ENCODE assay signal across 32 cellular contexts in genomic region chr17:61420745-61421398, GRCh38. TPM values are rescaled to one million over a fixed set of nuclear protein-coding genes. Genes with fewer than 3 reads are reported as not detected.
"Had no signal": no experiment of that assay in that cellular context is flagged by ENCODE, and none has a peak within 500 bp of the region (broad histone marks: within the 10 kb centered on the region; RNA-seq: fewer than 3 reads in every experiment).

No MANE protein-coding gene starts in this region.

- H3K9me3 Mint-ChIP-seq: activated CD4-positive, alpha-beta T cell treated with anti-CD3 and anti-CD28 coated beads, Interleukin-2, amount 10 ng/mL, durations not matched to agents 24 days and 14 days; activated CD8-positive, alpha-beta T cell treated with anti-CD3 and anti-CD28 coated beads for 36 hours; activated naive CD8-positive, alpha-beta T cell treated with anti-CD3 and anti-CD28 coated beads for 36 hours; activated T-cell treated with anti-CD3 and anti-CD28 coated beads, Interleukin-2, amount 50 U/mL, for 72 hours; activated T-helper 17 cell treated with anti-CD3 and anti-CD28 coated beads, Interleukin-2, amount 50 U/mL, for 72 hours; T-helper 1 cell treated with Interleukin-12 subunit alpha and Interleukin-12 subunit beta and Interleukin-4 antibody, amounts not matched to agents 30 μg/mL and 1 μg/mL, for 36 hours; T-helper 2 cell treated with Interferon-gamma antibody and Interleukin-4, amounts not matched to agents 5 μg/mL and 100 μg/mL, for 36 hours had no signal

- H3K4me3 Mint-ChIP-seq: activated CD4-positive, alpha-beta T cell treated with anti-CD3 and anti-CD28 coated beads, Interleukin-2, amount 10 ng/mL, durations not matched to agents 24 days and 14 days; activated CD8-positive, alpha-beta T cell treated with anti-CD3 and anti-CD28 coated beads for 36 hours; activated naive CD8-positive, alpha-beta T cell treated with anti-CD3 and anti-CD28 coated beads for 36 hours; activated T-cell treated with anti-CD3 and anti-CD28 coated beads, Interleukin-2, amount 50 U/mL, for 72 hours; activated T-helper 17 cell treated with anti-CD3 and anti-CD28 coated beads, Interleukin-2, amount 50 U/mL, for 72 hours; T-helper 1 cell treated with Interleukin-12 subunit alpha and Interleukin-12 subunit beta and Interleukin-4 antibody, amounts not matched to agents 30 μg/mL and 1 μg/mL, for 36 hours; T-helper 2 cell treated with Interferon-gamma antibody and Interleukin-4, amounts not matched to agents 5 μg/mL and 100 μg/mL, for 36 hours had no signal

- H3K27ac Mint-ChIP-seq: activated CD4-positive, alpha-beta T cell treated with anti-CD3 and anti-CD28 coated beads, Interleukin-2, amount 10 ng/mL, durations not matched to agents 24 days and 14 days; activated CD8-positive, alpha-beta T cell treated with anti-CD3 and anti-CD28 coated beads for 36 hours; activated naive CD8-positive, alpha-beta T cell treated with anti-CD3 and anti-CD28 coated beads for 36 hours; activated T-cell treated with anti-CD3 and anti-CD28 coated beads, Interleukin-2, amount 50 U/mL, for 72 hours; activated T-helper 17 cell treated with anti-CD3 and anti-CD28 coated beads, Interleukin-2, amount 50 U/mL, for 72 hours; T-helper 1 cell treated with Interleukin-12 subunit alpha and Interleukin-12 subunit beta and Interleukin-4 antibody, amounts not matched to agents 30 μg/mL and 1 μg/mL, for 36 hours; T-helper 2 cell treated with Interferon-gamma antibody and Interleukin-4, amounts not matched to agents 5 μg/mL and 100 μg/mL, for 36 hours had no signal

- ATAC-seq: activated CD8-positive, alpha-beta T cell treated with anti-CD3 and anti-CD28 coated beads for 36 hours; activated T-cell treated with anti-CD3 and anti-CD28 coated beads, Interleukin-2, amount 50 U/mL, for 72 hours; activated T-helper 17 cell treated with anti-CD3 and anti-CD28 coated beads, Interleukin-2, amount 50 U/mL, for 72 hours; PC-3 had no signal

- H3K36me3 Mint-ChIP-seq: activated naive CD8-positive, alpha-beta T cell treated with anti-CD3 and anti-CD28 coated beads for 36 hours had no signal

- H3K4me1 Mint-ChIP-seq: activated CD4-positive, alpha-beta T cell treated with anti-CD3 and anti-CD28 coated beads, Interleukin-2, amount 10 ng/mL, durations not matched to agents 24 days and 14 days; activated naive CD8-positive, alpha-beta T cell treated with anti-CD3 and anti-CD28 coated beads for 36 hours; activated T-helper 17 cell treated with anti-CD3 and anti-CD28 coated beads, Interleukin-2, amount 50 U/mL, for 72 hours had no signal

- DNase-seq: activated CD4-positive, alpha-beta T cell treated with anti-CD3 and anti-CD28 coated beads, Interleukin-2, amount 10 ng/mL, durations not matched to agents 24 days and 14 days; activated CD4-positive, alpha-beta T cell treated with anti-CD3 and anti-CD28 coated beads, Interleukin-2, amount 50 U/mL, for 4 hours; activated CD8-positive, alpha-beta T cell treated with anti-CD3 and anti-CD28 coated beads for 36 hours; activated effector memory CD4-positive, alpha-beta T cell treated with anti-CD3 and anti-CD28 coated beads, Interleukin-2, amount 50 U/mL, for 16 hours; activated naive CD4-positive, alpha-beta T cell; activated naive CD4-positive, alpha-beta T cell treated with anti-CD3 and anti-CD28 coated beads, Interleukin-2, amount 50 U/mL, for 16 hours; activated naive CD8-positive, alpha-beta T cell treated with anti-CD3 and anti-CD28 coated beads for 36 hours; activated T-cell treated with anti-CD3 and anti-CD28 coated beads, Interleukin-2, amount 50 U/mL, for 1 hour; activated T-cell treated with anti-CD3 and anti-CD28 coated beads, Interleukin-2, amount 50 U/mL, for 72 hours; amniotic stem cell; aorta; brain microvascular endothelial cell; central memory CD4-positive, alpha-beta T cell; NCI-H1105; NCI-H1436; NCI-H1694; NCI-H1930; NCI-H2081 treated with DMSO at 0.1 percent for 48 hours; NCI-H446; NCI-H510A treated with DMSO at 0.1 percent for 48 hours; NCI-H526 treated with DMSO at 0.1 percent for 48 hours; NK-92 treated with Interleukin-12 subunit alpha and Interleukin-12 subunit beta, amount 100 ng/mL, for 24 hours; PC-3; Peyer's patch; RPMI8226; SHP77 treated with DMSO at 0.1 percent for 48 hours; SK-N-SH had no signal

RNA-seq across cellular contexts. Expression of gene TBX2, which starts 21.2 kb away (rescaled TPM):
- total RNA-seq: activated CD4-positive, alpha-beta T cell treated with anti-CD3 and anti-CD28 coated beads, Interleukin-2, amount 10 ng/mL, durations not matched to agents 24 days and 14 days; activated CD8-positive, alpha-beta memory T cell treated with anti-CD3 and anti-CD28 coated beads for 36 hours; activated CD8-positive, alpha-beta T cell treated with anti-CD3 and anti-CD28 coated beads for 36 hours; activated naive CD8-positive, alpha-beta T cell treated with anti-CD3 and anti-CD28 coated beads for 36 hours; activated T-helper 17 cell treated with anti-CD3 and anti-CD28 coated beads, Interleukin-2, amount 50 U/mL, for 72 hours had no signal

RNA-seq across cellular contexts. Expression of gene TBX4, which starts 31.4 kb away (rescaled TPM):
- total RNA-seq: activated CD4-positive, alpha-beta T cell treated with anti-CD3 and anti-CD28 coated beads, Interleukin-2, amount 10 ng/mL, durations not matched to agents 24 days and 14 days; activated CD8-positive, alpha-beta memory T cell treated with anti-CD3 and anti-CD28 coated beads for 36 hours; activated CD8-positive, alpha-beta T cell treated with anti-CD3 and anti-CD28 coated beads for 36 hours; activated naive CD8-positive, alpha-beta T cell treated with anti-CD3 and anti-CD28 coated beads for 36 hours; activated T-cell treated with anti-CD3 and anti-CD28 coated beads, Interleukin-2, amount 50 U/mL, for 72 hours; activated T-helper 17 cell treated with anti-CD3 and anti-CD28 coated beads, Interleukin-2, amount 50 U/mL, for 72 hours; LHCN-M2; PC-3; Peyer's patch had no signal
